In the genomic region with DNA sequence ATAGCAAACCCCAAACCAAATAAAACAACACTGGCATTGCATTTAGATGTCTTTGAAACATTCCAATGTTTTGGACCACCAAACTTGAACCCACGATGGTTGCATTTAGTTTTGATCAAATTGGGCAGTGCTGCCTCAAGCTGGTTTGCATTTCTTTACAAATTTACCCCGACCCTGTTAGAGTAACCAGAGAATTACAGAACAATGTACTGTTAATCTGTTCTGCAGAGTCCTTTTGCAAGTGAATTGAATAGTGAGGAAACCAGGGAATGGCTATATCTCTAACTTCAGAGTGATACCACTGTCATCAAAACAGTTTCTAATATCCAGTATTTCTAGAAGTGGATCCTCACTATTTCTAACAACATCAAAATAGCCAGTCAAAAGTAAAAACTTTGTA, we compare ENCODE assay signal across 26 cellular contexts.
"Had no signal": no experiment of that assay in that cellular context is flagged by ENCODE, and none has a peak within 500 bp of the region (broad histone marks: within the 10 kb centered on the region; RNA-seq: fewer than 3 reads in every experiment).

No MANE protein-coding gene starts in this region.

- ATAC-seq: activated naive CD4-positive, alpha-beta T cell treated with anti-CD3 and anti-CD28 coated beads, Interleukin-2, amount 50 U/mL, for 72 hours; activated T-cell treated with anti-CD3 and anti-CD28 coated beads, Interleukin-2, amount 50 U/mL, for 72 hours; gastroesophageal sphincter had no signal

- H3K36me3 ChIP-seq: ascending aorta, breast epithelium, cardiac muscle cell, colonic mucosa, esophagus squamous epithelium, gastroesophageal sphincter had no signal

- H3K4me1 ChIP-seq: ascending aorta, breast epithelium, colonic mucosa, esophagus squamous epithelium, gastroesophageal sphincter had no signal

- DNase-seq: activated CD4-positive, alpha-beta memory T cell treated with anti-CD3 and anti-CD28 coated beads, Interleukin-2, amount 10 ng/mL, durations not matched to agents 7 days and 5 days; activated CD4-positive, alpha-beta T cell treated with anti-CD3 and anti-CD28 coated beads for 1 hour; activated CD4-positive, alpha-beta T cell treated with anti-CD3 and anti-CD28 coated beads for 4 hours; activated CD4-positive, alpha-beta T cell treated with anti-CD3 and anti-CD28 coated beads, Interleukin-2, amount 10 ng/mL, durations not matched to agents 7 days and 5 days; activated CD4-positive, alpha-beta T cell treated with anti-CD3 and anti-CD28 coated beads, Interleukin-2, amount 50 U/mL, for 4 hours; activated CD8-positive, alpha-beta memory T cell treated with anti-CD3 and anti-CD28 coated beads, Interleukin-2, amount 50 U/mL, for 48 hours; activated gamma-delta T cell; activated naive CD4-positive, alpha-beta T cell; activated naive CD4-positive, alpha-beta T cell treated with anti-CD3 and anti-CD28 coated beads, Interleukin-2, amount 10 ng/mL, durations not matched to agents 7 days and 5 days; activated naive CD8-positive, alpha-beta T cell treated with anti-CD3 and anti-CD28 coated beads, Interleukin-2, amount 10 ng/mL, durations not matched to agents 7 days and 5 days; activated T-cell treated with anti-CD3 and anti-CD28 coated beads for 4 hours; activated T-cell treated with anti-CD3 and anti-CD28 coated beads, Interleukin-2, amount 50 U/mL, for 24 hours; activated T-cell treated with anti-CD3 and anti-CD28 coated beads, Interleukin-2, amount 50 U/mL, for 72 hours; central memory CD4-positive, alpha-beta T cell; cerebellar nuclear complex; colonic mucosa; effector CD8-positive, alpha-beta T cell; esophagus squamous epithelium; foreskin melanocyte; T-helper 2 cell had no signal

- H3K9me3 ChIP-seq: ascending aorta, breast epithelium, colonic mucosa, esophagus squamous epithelium, gastroesophageal sphincter had no signal

- H3K4me3 ChIP-seq: ascending aorta, breast epithelium, cardiac muscle cell, colonic mucosa, esophagus squamous epithelium, gastroesophageal sphincter had no signal

- H3K27ac ChIP-seq: ascending aorta, breast epithelium, cardiac muscle cell, colonic mucosa, epithelial cell of prostate, esophagus squamous epithelium, gastroesophageal sphincter had no signal

- H3K27me3 ChIP-seq: ascending aorta, cardiac muscle cell, colonic mucosa, esophagus squamous epithelium, gastroesophageal sphincter had no signal
